ENCODE assay signal across 10 cellular contexts in genomic region chr2:64675860-64676259, GRCh38. TPM values are rescaled to one million over a fixed set of nuclear protein-coding genes. Genes with fewer than 3 reads are reported as not detected.
DNase-seq lines count a peak whose midpoint lies in the region; ATAC-seq and TF ChIP-seq lines count a peak whose summit lies in the region.
"Had no signal": no experiment of that assay in that cellular context is flagged by ENCODE, and none has a peak within 500 bp of the region (broad histone marks: within the 10 kb centered on the region; RNA-seq: fewer than 3 reads in every experiment).

No MANE protein-coding gene starts in this region.

- H3K4me3 ChIP-seq in ascending aorta, result no peak overlapping the region
- H3K4me3 ChIP-seq: coronary artery had no signal

- H3K27me3 Mint-ChIP-seq in stimulated activated memory B cell treated with anti-CD40 and anti-IgM and Interleukin-4, amounts not matched to agents 10 μg/mL and 1 μg/mL and 100 μg/mL, for 72 hours, result no peaks in the 10 kb centered on the region

- H3K9me3 ChIP-seq in ascending aorta, result no peaks in the 10 kb centered on the region

- no peak overlapping the region for H3K27ac Mint-ChIP-seq in stimulated activated memory B cell treated with anti-CD40 and anti-IgM and Interleukin-4, amounts not matched to agents 10 μg/mL and 1 μg/mL and 100 μg/mL, for 72 hours

- H3K36me3 Mint-ChIP-seq in stimulated activated memory B cell treated with anti-CD40 and anti-IgM and Interleukin-4, amounts not matched to agents 10 μg/mL and 1 μg/mL and 100 μg/mL, for 72 hours, result peaks cover 21% of the 10 kb centered on the region

- intact Hi-C loops in ascending aorta (cut with DNase I), result no loop called here

- H3K27ac ChIP-seq in ascending aorta, result no peak overlapping the region
- H3K27ac ChIP-seq: 22Rv1, coronary artery had no signal

- DNase-seq in DMS53 (lab: John Stamatoyannopoulos, UW) (peak; percentile 42), DMS53 treated with DMSO at 0.1 percent for 48 hours (lab: John Stamatoyannopoulos, UW; ENCODE audit: unreplicated experiment) (no peak), inferior parietal cortex (ENCODE audit: extremely low spot score) (peak; percentile 62), D341Med (ENCODE audit: low spot score) (no peak), ascending aorta (ENCODE audit: low spot score in 2 of 2) (no peak)
- peak; percentile 79 for DNase-seq in activated CD8-positive, alpha-beta memory T cell treated with anti-CD3 and anti-CD28 coated beads for 24 hours

- no peaks in the 10 kb centered on the region for H3K9me3 Mint-ChIP-seq in stimulated activated memory B cell treated with anti-CD40 and anti-IgM and Interleukin-4, amounts not matched to agents 10 μg/mL and 1 μg/mL and 100 μg/mL, for 72 hours

- H3K4me1 Mint-ChIP-seq in stimulated activated memory B cell treated with anti-CD40 and anti-IgM and Interleukin-4, amounts not matched to agents 10 μg/mL and 1 μg/mL and 100 μg/mL, for 72 hours, result peaks cover 33% of the 10 kb centered on the region

- H3K36me3 ChIP-seq in ascending aorta, result no peaks in the 10 kb centered on the region

- H3K27me3 ChIP-seq in ascending aorta, result no peaks in the 10 kb centered on the region

- TF ChIP-seq CTCF in ascending aorta (IDR thresholded peaks at IDR 0.05), result no peak

- peak; percentile 63 for ATAC-seq in stimulated activated memory B cell treated with anti-CD40 and anti-IgM and Interleukin-4, amounts not matched to agents 10 μg/mL and 1 μg/mL and 100 μg/mL, for 72 hours
- ATAC-seq in GM19452 (IDR thresholded peaks at IDR 0.05; ENCODE audit: unreplicated experiment), result no peak

- peaks cover 0 to 2% of the 10 kb centered on the region in 2 donors for H3K4me1 ChIP-seq in ascending aorta

- no peak overlapping the region for H3K4me3 Mint-ChIP-seq in stimulated activated memory B cell treated with anti-CD40 and anti-IgM and Interleukin-4, amounts not matched to agents 10 μg/mL and 1 μg/mL and 100 μg/mL, for 72 hours

RNA-seq across cellular contexts. Expression of gene SERTAD2, which starts 22.1 kb away (rescaled TPM):
- total RNA-seq in ascending aorta, result 8.7 TPM

Comparison
In these comparisons a context has a peak if more than half of its experiments do, and no peak if none do; other contexts are left out.
1. DNase-seq: peak in DMS53 (single experiment), activated CD8-positive, alpha-beta memory T cell treated with anti-CD3 and anti-CD28 coated beads for 24 hours (single experiment) and inferior parietal cortex (single experiment); none in DMS53 treated with DMSO at 0.1 percent for 48 hours (single experiment), D341Med (single experiment) and ascending aorta (0 of 2).